In the genomic region with DNA sequence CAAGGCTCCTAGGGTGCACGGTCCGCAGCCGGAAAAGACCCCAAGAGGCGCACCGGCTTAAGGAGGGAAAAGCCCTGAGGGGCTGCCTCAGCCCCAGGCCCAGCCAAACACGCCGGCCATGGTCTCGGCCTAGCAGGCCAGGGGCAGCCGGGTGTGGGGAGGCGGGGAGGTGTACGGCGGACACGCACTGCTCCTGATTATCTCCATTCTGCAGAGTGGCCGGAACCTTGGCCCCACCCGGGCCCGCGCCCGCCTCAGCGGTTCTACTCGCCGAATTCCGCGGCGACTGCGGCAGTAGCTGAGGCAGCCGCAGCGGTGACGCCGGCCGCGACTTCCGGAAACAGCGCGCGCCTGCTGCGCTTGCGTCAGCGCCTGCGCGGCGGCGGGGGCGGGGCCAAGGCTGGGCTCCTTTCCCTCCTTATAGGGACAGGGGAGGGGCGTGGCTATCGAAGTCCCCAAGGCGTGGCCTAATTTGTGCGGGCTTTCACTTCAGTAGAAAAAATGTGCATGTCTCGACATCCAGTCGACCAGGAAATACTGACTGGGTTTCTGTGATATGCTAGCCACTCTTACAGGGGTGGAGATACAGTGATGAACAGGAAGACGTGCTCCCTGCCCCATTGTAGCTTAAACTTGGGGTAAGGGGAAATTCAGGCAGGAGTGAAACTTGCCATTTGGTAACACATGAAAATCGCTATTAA, we compare ENCODE assay signal across 8 cellular contexts. TPM values are rescaled to one million over a fixed set of nuclear protein-coding genes. Genes with fewer than 3 reads are reported as not detected.
DNase-seq lines count a peak whose midpoint lies in the region; ATAC-seq and TF ChIP-seq lines count a peak whose summit lies in the region.

A gene with protein sequence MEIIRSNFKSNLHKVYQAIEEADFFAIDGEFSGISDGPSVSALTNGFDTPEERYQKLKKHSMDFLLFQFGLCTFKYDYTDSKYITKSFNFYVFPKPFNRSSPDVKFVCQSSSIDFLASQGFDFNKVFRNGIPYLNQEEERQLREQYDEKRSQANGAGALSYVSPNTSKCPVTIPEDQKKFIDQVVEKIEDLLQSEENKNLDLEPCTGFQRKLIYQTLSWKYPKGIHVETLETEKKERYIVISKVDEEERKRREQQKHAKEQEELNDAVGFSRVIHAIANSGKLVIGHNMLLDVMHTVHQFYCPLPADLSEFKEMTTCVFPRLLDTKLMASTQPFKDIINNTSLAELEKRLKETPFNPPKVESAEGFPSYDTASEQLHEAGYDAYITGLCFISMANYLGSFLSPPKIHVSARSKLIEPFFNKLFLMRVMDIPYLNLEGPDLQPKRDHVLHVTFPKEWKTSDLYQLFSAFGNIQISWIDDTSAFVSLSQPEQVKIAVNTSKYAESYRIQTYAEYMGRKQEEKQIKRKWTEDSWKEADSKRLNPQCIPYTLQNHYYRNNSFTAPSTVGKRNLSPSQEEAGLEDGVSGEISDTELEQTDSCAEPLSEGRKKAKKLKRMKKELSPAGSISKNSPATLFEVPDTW (minus strand): TSS at position 342 of the 701 bp plus-strand sequence. CDS start 135 bp downstream, at position 207.

- peak within 1 kb of the TSS; percentile 97 for H3K4me2 ChIP-seq in PC-9

- no peaks in the 10 kb centered on the region for H3K9me3 ChIP-seq in PC-9 (ENCODE audit: insufficient read depth, low read depth)

- peak within 1 kb of the TSS; percentile 76 for H3K27ac ChIP-seq in PC-9

- peaks cover 18% of the 10 kb centered on the region for H3F3A ChIP-seq in PC-9 (ENCODE audit: insufficient read depth, low read depth)

- H3K9me2 ChIP-seq in PC-9 (ENCODE audit: insufficient read depth): no peaks in the 10 kb centered on the region

- POLR2A ChIA-PET in PC-9 (lab: Charles Lee; ENCODE audit: unreplicated experiment): interaction anchor here (0.6 to 0.9 kb wide), 3 partner anchors 155 to 813 kb away, joined by 3 to 7 read pairs (median 3); no protein-coding TSS in a partner anchor

- DNase-seq in DMS 273 (lab: John Stamatoyannopoulos, UW; ENCODE audit: unreplicated experiment): peak; percentile 98
- peak; percentile 97 for DNase-seq in KBM-7
- peak; percentile 95 to 99 for DNase-seq in PC-9
- DNase-seq in activated T-cell treated with anti-CD3 and anti-CD28 coated beads, Interleukin-2, amount 50 U/mL, for 1 hour: peak; percentile 98
- peak; percentile 77 for DNase-seq in epithelial cell of proximal tubule (ENCODE audit: low read depth)
- peak; percentile 98 for DNase-seq in mucosa of gallbladder (ENCODE audit: low spot score)
- DNase-seq in stimulated activated CD8-positive, alpha-beta memory T cell treated with anti-CD3 and anti-CD28 coated beads, Interleukin-4, amount 100 ng/mL, for 24 hours (ENCODE audit: low read depth): peak; percentile 98

- in situ Hi-C loops in KBM-7 (cut with MboI; ENCODE audit: low pct_unique_long_range_greater_than_20kb, low sequenced_read_pairs): no loop called here

- peaks cover 17% of the 10 kb centered on the region for H3K36me3 ChIP-seq in PC-9 (ENCODE audit: low read depth)

- peaks cover 33% of the 10 kb centered on the region for H3K4me1 ChIP-seq in PC-9 (replicated peaks; ENCODE audit: insufficient read depth)

- peaks cover 10% of the 10 kb centered on the region for H4K20me1 ChIP-seq in PC-9 (ENCODE audit: insufficient read depth)

- intact Hi-C loops in PC-9 (cut with micrococcal nuclease; ENCODE audit: unreplicated experiment): no loop called here

- H2AFZ ChIP-seq in PC-9: peak within 1 kb of the TSS; percentile 88

- H3K27me3 ChIP-seq in PC-9 (ENCODE audit: insufficient read depth, low read depth): no peaks in the 10 kb centered on the region

- no peak for TF ChIP-seq CTCF in PC-9 (conservative IDR thresholded peaks at IDR 0.05)
- TF ChIP-seq CTCF in epithelial cell of proximal tubule (conservative IDR thresholded peaks at IDR 0.05; ENCODE audit: low read depth, low read length): no peak

- H3K4me3 ChIP-seq in PC-9 (peak within 1 kb of the TSS; percentile 92), epithelial cell of proximal tubule (ENCODE audit: low read depth, low read length) (peak within 1 kb of the TSS; percentile 97)

- H3K79me2 ChIP-seq in PC-9 (ENCODE audit: low read depth): peaks cover 45% of the 10 kb centered on the region

- CTCF ChIA-PET in PC-9 (lab: Charles Lee): no interaction called here

- ATAC-seq in GM21576 (IDR thresholded peaks at IDR 0.05; ENCODE audit: unreplicated experiment): peak; percentile 39

- no TSS peak for BruUV-seq in PC-9 (replicated peaks; lab: Mats Ljungman, UMichigan)

RNA-seq across cellular contexts. Expression of the gene that starts here (rescaled TPM):
- total RNA-seq in PC-9 (2021) (45.1 and 53.0 TPM in 2 replicates), epithelial cell of proximal tubule (16.4 and 28.5 TPM in 2 replicates), mucosa of gallbladder (33.5 TPM)

Comparison
In these comparisons a context has a peak if more than half of its experiments do, and no peak if none do; other contexts are left out.
1. Peak in every context shown above with its lines: DNase-seq, ATAC-seq, H3K4me3 ChIP-seq and H3K27ac ChIP-seq.